Comparison of ENCODE assay signal across 17 cellular contexts in the genomic region with DNA sequence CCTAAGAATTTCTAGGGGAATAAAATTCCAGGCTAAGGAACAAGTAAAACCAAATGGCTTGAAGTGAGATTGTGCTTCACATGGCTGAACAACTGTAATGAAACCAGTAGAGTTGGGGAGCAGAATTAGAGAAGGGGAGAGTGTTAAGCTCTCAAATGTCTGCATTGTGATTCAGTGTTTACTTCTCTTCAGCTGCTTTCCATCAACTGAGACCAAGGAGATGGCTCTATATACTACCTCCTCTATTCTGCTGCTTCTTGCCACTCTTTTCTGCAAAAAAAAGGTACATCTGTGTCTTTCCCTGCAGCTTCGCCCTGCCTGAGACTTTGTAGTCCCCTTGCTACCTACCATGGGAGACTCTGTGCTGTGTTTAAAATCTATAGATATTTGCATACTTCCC.
"Had no signal": no experiment of that assay in that cellular context is flagged by ENCODE, and none has a peak within 500 bp of the region (broad histone marks: within the 10 kb centered on the region; RNA-seq: fewer than 3 reads in every experiment).

No MANE protein-coding gene starts in this region.

- H3K36me3 Mint-ChIP-seq: activated CD4-positive, alpha-beta memory T cell treated with anti-CD3 and anti-CD28 coated beads for 36 hours; activated naive CD4-positive, alpha-beta T cell treated with anti-CD3 and anti-CD28 coated beads, Interleukin-2, amount 50 U/mL, for 72 hours; immature natural killer cell; natural killer cell had no signal

- H3K9me3 Mint-ChIP-seq: activated CD4-positive, alpha-beta memory T cell treated with anti-CD3 and anti-CD28 coated beads for 36 hours; activated T-helper 1 cell treated with anti-CD3 and anti-CD28 coated beads, Interleukin-12 subunit alpha, Interleukin-12 subunit beta, Interleukin-2, Interleukin-4 antibody, amounts not matched to agents 30 ng/mL and 10 ng/mL and 1 ng/mL, durations not matched to agents 14 hours and 24 hours and 36 hours had no signal

- H3K36me3 ChIP-seq: cardiac muscle cell, prostate gland had no signal

- H3K27me3 ChIP-seq: cardiac muscle cell had no signal

- H3K4me1 Mint-ChIP-seq: activated CD4-positive, alpha-beta T cell treated with anti-CD3 and anti-CD28 coated beads for 36 hours; immature natural killer cell; natural killer cell had no signal

- DNase-seq: activated CD4-positive, alpha-beta memory T cell treated with anti-CD3 and anti-CD28 coated beads for 36 hours; activated CD4-positive, alpha-beta T cell treated with anti-CD3 and anti-CD28 coated beads for 36 hours; activated gamma-delta T cell treated with Interleukin-2 at 50 U/mL for 16 hours; activated T-cell treated with anti-CD3 and anti-CD28 coated beads for 4 hours; amniotic stem cell; immature natural killer cell; natural killer cell; occipital lobe; right cardiac atrium; stimulated activated CD4-positive, alpha-beta T cell treated with anti-CD3 and anti-CD28 coated beads, Interleukin-2, amount 100 ng/mL, for 24 hours; stimulated activated naive CD8-positive, alpha-beta T cell treated with anti-CD3 and anti-CD28 coated beads, Interleukin-15, Interleukin-2, amounts not matched to agents 100 U/mL and 50 U/mL, for 24 hours; T-helper 2 cell; trophoblast cell had no signal

- H3K4me1 ChIP-seq: prostate gland had no signal

- H3K27ac Mint-ChIP-seq: activated CD4-positive, alpha-beta memory T cell treated with anti-CD3 and anti-CD28 coated beads for 36 hours; activated CD4-positive, alpha-beta T cell treated with anti-CD3 and anti-CD28 coated beads for 36 hours; activated naive CD4-positive, alpha-beta T cell treated with anti-CD3 and anti-CD28 coated beads, Interleukin-2, amount 50 U/mL, for 72 hours; activated T-helper 1 cell treated with anti-CD3 and anti-CD28 coated beads, Interleukin-12 subunit alpha, Interleukin-12 subunit beta, Interleukin-2, Interleukin-4 antibody, amounts not matched to agents 30 ng/mL and 10 ng/mL and 1 ng/mL, durations not matched to agents 14 hours and 24 hours and 36 hours; immature natural killer cell; natural killer cell had no signal

- H3K4me3 Mint-ChIP-seq: activated CD4-positive, alpha-beta memory T cell treated with anti-CD3 and anti-CD28 coated beads for 36 hours; activated CD4-positive, alpha-beta T cell treated with anti-CD3 and anti-CD28 coated beads for 36 hours; activated T-helper 1 cell treated with anti-CD3 and anti-CD28 coated beads, Interleukin-12 subunit alpha, Interleukin-12 subunit beta, Interleukin-2, Interleukin-4 antibody, amounts not matched to agents 30 ng/mL and 10 ng/mL and 1 ng/mL, durations not matched to agents 14 hours and 24 hours and 36 hours; immature natural killer cell; natural killer cell had no signal

- H3K27ac ChIP-seq: cardiac muscle cell, prostate gland had no signal

- H3K27me3 Mint-ChIP-seq: activated CD4-positive, alpha-beta memory T cell treated with anti-CD3 and anti-CD28 coated beads for 36 hours had no signal

- H3K4me3 ChIP-seq: cardiac muscle cell, prostate gland had no signal

- H3K9me3 ChIP-seq: prostate gland had no signal
